Comparison of ENCODE assay signal across 8 cellular contexts in the genomic region with DNA sequence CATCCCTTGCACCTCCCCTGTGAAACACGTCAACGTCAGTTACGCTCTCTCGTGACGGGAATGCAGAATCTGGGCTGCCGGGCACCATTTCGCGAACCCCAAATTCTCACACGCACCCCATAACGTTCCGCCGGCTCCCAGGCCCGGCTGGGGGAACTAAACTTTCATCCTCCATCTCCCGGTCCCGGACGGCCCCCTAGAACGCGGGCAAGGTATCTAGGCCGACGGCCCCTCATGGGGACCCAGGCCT. TPM values are rescaled to one million over a fixed set of nuclear protein-coding genes. Genes with fewer than 3 reads are reported as not detected.
DNase-seq lines count a peak whose midpoint lies in the region; ATAC-seq, FAIRE-seq and TF ChIP-seq lines count a peak whose summit lies in the region.

No MANE protein-coding gene starts in this region.

- no peak for TF ChIP-seq RAD21 in HepG2 (CRISPR knock-in tag; IDR thresholded peaks at IDR 0.05)

- TF ChIP-seq POLR2A in HepG2 (IDR thresholded peaks at IDR 0.05; ENCODE audit: insufficient read depth in 1 of 2, low read depth in 2 of 2, low read length in 2 of 2) (no peak), stomach (IDR thresholded peaks at IDR 0.05) (no peak)

- H3K4me1 ChIP-seq in HepG2 (ENCODE audit: insufficient read depth, low read length): peaks cover 23% of the 10 kb centered on the region
- H3K4me1 ChIP-seq in stomach: peaks cover 0 to 31% (median 16%) of the 10 kb centered on the region in 4 donors

- H3K36me3 Mint-ChIP-seq in MCF 10A (ENCODE audit: insufficient read depth, unreplicated experiment): peaks cover 24% of the 10 kb centered on the region

- peak overlapping the region; percentile 77 for H3K4me2 ChIP-seq in HepG2 (ENCODE audit: low read depth, low read length)

- no peaks in the 10 kb centered on the region for H3K27me3 Mint-ChIP-seq in MCF 10A (ENCODE audit: insufficient read depth, unreplicated experiment)

- H3K27ac ChIP-seq in HepG2 (ENCODE audit: extremely low read length, insufficient read depth, low read length) (peak overlapping the region; percentile 95), stomach (peak overlapping the region; percentile 97 to 99 (median 98))

- H3K27me3 ChIP-seq in HepG2 (ENCODE audit: control insufficient read depth in 1 of 2, insufficient read depth in 2 of 2, low read length in 2 of 2) (no peaks in the 10 kb centered on the region; a peak in 1 of 5 replicates), stomach (no peaks in the 10 kb centered on the region)

- TF ChIP-seq CTCF in MCF 10A (IDR thresholded peaks at IDR 0.05; ENCODE audit: unreplicated experiment) (no peak), HepG2 (CRISPR knock-in tag; IDR thresholded peaks at IDR 0.05) (no peak), stomach (IDR thresholded peaks at IDR 0.05) (no peak)

- in situ Hi-C loops in HepG2 (cut with HindIII; ENCODE audit: extremely low pct_ligation_motif_present, low pct_unique_long_range_greater_than_20kb): no loop called here

- WGBS in HepG2 (ENCODE audit: low lambda C conversion rate): 1% methylated on average over 20 of the region's 20 CpGs
- 0 to 2% (median 0%) methylated on average over 15 to 20 of the region's 20 CpGs for WGBS in stomach, 5 donors

- CTCF ChIA-PET in MCF 10A (lab: Yijun Ruan, JAX): interaction anchor here (1.0 to 1.2 kb wide), 4 partner anchors 12 to 714 kb away, joined by 3 to 7 read pairs (median 4); no protein-coding TSS in a partner anchor
- CTCF ChIA-PET in HepG2 (lab: Yijun Ruan, JAX; ENCODE audit: low intra/inter-chr PET ratio, low total read pairs): no interaction called here

- TSS peak; percentile 78 for BruUV-seq in MCF 10A (replicated peaks; lab: Mats Ljungman, UMichigan)
- BruUV-seq in HepG2 (replicated peaks; lab: Mats Ljungman, UMichigan): TSS peak; percentile 80

- H3K4me3 ChIP-seq in HepG2 (replicated peaks in 1 of 3; ENCODE audit: insufficient read depth in 1 of 3, low read depth in 2 of 3, low read length in 3 of 3) (peak overlapping the region; percentile 80 to 90 (median 88)), stomach (peak overlapping the region; percentile 65 to 76 (median 68))

- peaks cover 16% of the 10 kb centered on the region for H3K79me2 ChIP-seq in HepG2 (ENCODE audit: insufficient read depth, low read length)

- peak overlapping the region; percentile 100 for H3K27ac Mint-ChIP-seq in MCF 10A (ENCODE audit: low read depth, unreplicated experiment)

- ATAC-seq in HepG2: peak; percentile 45
- ATAC-seq in HG03469 (IDR thresholded peaks at IDR 0.05; ENCODE audit: unreplicated experiment): no peak

- DNase-seq in DMS79 treated with DMSO at 0.1 percent for 48 hours (lab: John Stamatoyannopoulos, UW): peak; percentile 51
- DNase-seq in HuH-7 (ENCODE audit: low spot score): peak; percentile 19
- DNase-seq in MCF 10A (ENCODE audit: unreplicated experiment): no peak
- DNase-seq in HepG2 (ENCODE audit: low spot score): no peak
- DNase-seq in stomach: peak; percentile 29
- no peak for DNase-seq in NCI-H345 (lab: John Stamatoyannopoulos, UW)
- DNase-seq in H4 (ENCODE audit: low spot score): no peak

- H3K9ac ChIP-seq in HepG2 (ENCODE audit: insufficient read depth, low read depth, low read length): peak overlapping the region; percentile 99

- H3K9me3 Mint-ChIP-seq in MCF 10A (ENCODE audit: unreplicated experiment): no peaks in the 10 kb centered on the region

- peaks cover 0 to 8% of the 10 kb centered on the region in 2 experiments; a peak in 2 of 5 replicates for H3K36me3 ChIP-seq in HepG2 (replicated peaks in 1 of 2; ENCODE audit: control insufficient read depth in 1 of 2, insufficient read depth in 2 of 2, low read length in 2 of 2)
- peaks cover 6 to 12% (median 11%) of the 10 kb centered on the region in 4 donors for H3K36me3 ChIP-seq in stomach

- no peaks in the 10 kb centered on the region for H4K20me1 ChIP-seq in HepG2 (ENCODE audit: insufficient read depth, low read length)

- no peaks in the 10 kb centered on the region for H3K4me1 Mint-ChIP-seq in MCF 10A (ENCODE audit: insufficient read depth, unreplicated experiment)

- POLR2A ChIA-PET in MCF 10A (lab: Yijun Ruan, JAX) (interaction anchor here (0.7 to 1.4 kb wide), 6 partner anchors 9 to 70 kb away, joined by 3 to 5 read pairs (median 4); a partner anchor contains a TSS), HepG2 (lab: Yijun Ruan, JAX) (no interaction called here)

- intact Hi-C loops in MCF 10A (cut with micrococcal nuclease): loop anchor here (5.0 kb wide), 1 partner anchor 71 kb away; a partner anchor contains a TSS
- intact Hi-C loops in HepG2 (cut with micrococcal nuclease; ENCODE audit: unreplicated experiment): no loop called here
- intact Hi-C loops in stomach (cut with DNase I; ENCODE audit: low total_unique reads): no loop called here

- no peaks in the 10 kb centered on the region for H3K9me3 ChIP-seq in HepG2 (ENCODE audit: low read length)
- H3K9me3 ChIP-seq in stomach: no peaks in the 10 kb centered on the region

- peak overlapping the region; percentile 7 for H2AFZ ChIP-seq in HepG2 (ENCODE audit: low read length)

- no peak for TF ChIP-seq EP300 in HepG2 (IDR thresholded peaks at IDR 0.05; ENCODE audit: low read depth in 2 of 2, low read length in 2 of 2)
- TF ChIP-seq EP300 in HepG2 (CRISPR knock-in tag; IDR thresholded peaks at IDR 0.05; ENCODE audit: borderline replicate concordance): no peak
- no peak for TF ChIP-seq EP300 in stomach (IDR thresholded peaks at IDR 0.05)

- H3K4me3 Mint-ChIP-seq in MCF 10A (ENCODE audit: unreplicated experiment): peak overlapping the region; percentile 94

- FAIRE-seq in HepG2 (lab: Jason Lieb, UNC): no peak

TF ChIP-seq in HepG2, 621 proteins besides CTCF, POLR2A, EP300 and RAD21 (continues in another document):
- no peak for TF ChIP-seq SP1 (IDR thresholded peaks at IDR 0.05)
- no peak for TF ChIP-seq SP1 (CRISPR knock-in tag; IDR thresholded peaks at IDR 0.05)
- TF ChIP-seq HNRNPL (IDR thresholded peaks at IDR 0.05; ENCODE audit: low read depth, low read length): no peak
- TF ChIP-seq ZBTB1 (CRISPR knock-in tag; IDR thresholded peaks at IDR 0.05; ENCODE audit: borderline replicate concordance): 0 out of 2 replicates have a peak, but pooled peaks have one; percentile 39

RNA-seq across cellular contexts. Expression of a gene that starts 0.5 kb away (rescaled TPM):
- 5.8 and 7.1 TPM in 2 replicates for total RNA-seq in MCF 10A (2022)
- total RNA-seq in HepG2 (2016; rRNA removed; fragmentation: Illumina TruSeq; extraction: Trizol): 2.3 and 3.1 TPM in 2 replicates
- 0.79 and 1.5 TPM in 2 replicates for total RNA-seq in HepG2 (2016; cell fraction: cytosol; rRNA removed; fragmentation: Illumina TruSeq; extraction: Trizol; ENCODE audit: low read depth)
- total RNA-seq in HepG2 (2016; cell fraction: insoluble cytoplasmic fraction; rRNA removed; fragmentation: Illumina TruSeq; extraction: Trizol): 2.2 and 3.0 TPM in 2 replicates
- total RNA-seq in HepG2 (2016; cell fraction: membrane; rRNA removed; fragmentation: Illumina TruSeq; extraction: Trizol): 1.4 and 1.5 TPM in 2 replicates
- 7.0 and 8.0 TPM in 2 replicates for total RNA-seq in HepG2 (2016; cell fraction: nucleus; rRNA removed; fragmentation: Illumina TruSeq; extraction: Trizol)
- 3.7 TPM in 2 replicates for polyA plus RNA-seq in HepG2 (2011; rRNA removed)
- 1.2 and 1.8 TPM in 2 replicates for polyA plus RNA-seq in HepG2 (2011; cell fraction: cytosol; rRNA removed)
- polyA plus RNA-seq in HepG2 (2011; cell fraction: nucleus; rRNA removed): 6.6 and 7.5 TPM in 2 replicates
- 3.3 and 3.4 TPM in 2 replicates for polyA plus RNA-seq in HepG2 (2012)
- 0.52 and 1.00 TPM in 2 replicates for polyA plus RNA-seq in HepG2 (2016; cell fraction: cytosol; fragmentation: Illumina TruSeq; extraction: Trizol; ENCODE audit: low read depth)
- polyA plus RNA-seq in HepG2 (2016; cell fraction: insoluble cytoplasmic fraction; fragmentation: Illumina TruSeq; extraction: Trizol; ENCODE audit: low read depth): 1.5 and 1.7 TPM in 2 replicates
- 1.0 TPM in 2 replicates for polyA plus RNA-seq in HepG2 (2016; cell fraction: membrane; fragmentation: Illumina TruSeq; extraction: Trizol; ENCODE audit: low read depth)
- polyA plus RNA-seq in HepG2 (2016; cell fraction: nucleus; fragmentation: Illumina TruSeq; extraction: Trizol; ENCODE audit: insufficient read depth, low read depth): 5.5 and 6.3 TPM in 2 replicates
- polyA minus RNA-seq in HepG2 (2011; rRNA and poly(A)+ RNA removed; ENCODE audit: low replicate concordance): 2.1 and 3.3 TPM in 2 replicates
- polyA minus RNA-seq in HepG2 (2011; cell fraction: cytosol; rRNA and poly(A)+ RNA removed): 1.2 and 1.5 TPM in 2 replicates
- polyA minus RNA-seq in HepG2 (2011; cell fraction: nucleus; rRNA and poly(A)+ RNA removed): 18.9 and 22.9 TPM in 2 replicates
- 10 to 100 TPM in 2 of 5 donors, 1 to 10 TPM in 2, under 1 TPM in 1; under 0.01 to 59.8 (median 4.9) TPM for total RNA-seq in stomach
- polyA plus RNA-seq in stomach: 1 to 10 TPM; 1.5 to 2.1 (median 1.7) TPM
- 0.84 and 3.7 TPM in 2 replicates for total RNA-seq in H4 (2014; rRNA removed; shearing (Covaris generic))

RNA-seq across cellular contexts. Expression of a gene that starts 51.2 kb away (rescaled TPM):
- total RNA-seq in MCF 10A (2022) (50.3 and 62.9 TPM in 2 replicates), HepG2 (2016; rRNA removed; fragmentation: Illumina TruSeq; extraction: Trizol) (0.11 TPM in 1 of 2 replicates, not detected in the other), stomach (100 to 1,000 TPM in 1 of 5 donors, 10 to 100 TPM in 4; 11.6 to 339 (median 32.2) TPM)
- total RNA-seq in HepG2 (2016; cell fraction: cytosol; rRNA removed; fragmentation: Illumina TruSeq; extraction: Trizol; ENCODE audit: low read depth): not detected in 2 replicates
- 0.13 and 0.21 TPM in 2 replicates for total RNA-seq in HepG2 (2016; cell fraction: insoluble cytoplasmic fraction; rRNA removed; fragmentation: Illumina TruSeq; extraction: Trizol)
- total RNA-seq in HepG2 (2016; cell fraction: membrane; rRNA removed; fragmentation: Illumina TruSeq; extraction: Trizol): 0.21 TPM in 1 of 2 replicates, not detected in the other
- not detected in 2 replicates for total RNA-seq in HepG2 (2016; cell fraction: nucleus; rRNA removed; fragmentation: Illumina TruSeq; extraction: Trizol)
- polyA plus RNA-seq in HepG2 (2011; rRNA removed) (0.40 and 0.61 TPM in 2 replicates), stomach (10 to 100 TPM in 2 of 3 donors, 1 to 10 TPM in 1; 5.2 to 21.7 (median 11.8) TPM)
- polyA plus RNA-seq in HepG2 (2011; cell fraction: cytosol; rRNA removed): 0.10 and 0.42 TPM in 2 replicates
- polyA plus RNA-seq in HepG2 (2011; cell fraction: nucleus; rRNA removed): 1.8 and 2.6 TPM in 2 replicates
- polyA plus RNA-seq in HepG2 (2012): 0.12 and 0.13 TPM in 2 replicates
- not detected in 2 replicates for polyA plus RNA-seq in HepG2 (2016; cell fraction: cytosol; fragmentation: Illumina TruSeq; extraction: Trizol; ENCODE audit: low read depth)
- polyA plus RNA-seq in HepG2 (2016; cell fraction: insoluble cytoplasmic fraction; fragmentation: Illumina TruSeq; extraction: Trizol; ENCODE audit: low read depth): not detected in 2 replicates
- 0.36 TPM in 1 of 2 replicates, not detected in the other for polyA plus RNA-seq in HepG2 (2016; cell fraction: membrane; fragmentation: Illumina TruSeq; extraction: Trizol; ENCODE audit: low read depth)
- polyA plus RNA-seq in HepG2 (2016; cell fraction: nucleus; fragmentation: Illumina TruSeq; extraction: Trizol; ENCODE audit: insufficient read depth, low read depth): not detected in 2 replicates
- polyA minus RNA-seq in HepG2 (2011; rRNA and poly(A)+ RNA removed; ENCODE audit: low replicate concordance): 1.3 and 222 TPM in 2 replicates
- polyA minus RNA-seq in HepG2 (2011; cell fraction: cytosol; rRNA and poly(A)+ RNA removed): 1.1 and 1.8 TPM in 2 replicates
- polyA minus RNA-seq in HepG2 (2011; cell fraction: nucleus; rRNA and poly(A)+ RNA removed): 0.77 and 1.2 TPM in 2 replicates
- total RNA-seq in H4 (2014; rRNA removed; shearing (Covaris generic)): 11.3 and 26.8 TPM in 2 replicates

Comparison
In these comparisons a context has a peak if more than half of its experiments do, and no peak if none do; other contexts are left out.
1. DNase-seq: peak in DMS79 treated with DMSO at 0.1 percent for 48 hours (single experiment), HuH-7 (single experiment) and stomach (single experiment); none in MCF 10A (single experiment), HepG2 (single experiment), NCI-H345 (single experiment) and H4 (single experiment).
2. RNA of a gene that starts 51.2 kb away (total RNA-seq): 50.3 to 62.9 TPM in MCF 10A, 11.6 to 339 TPM in stomach and 11.3 to 26.8 TPM in H4; 0.11 to 0.21 TPM in HepG2; every median in the first group is over 10 times any median in the second.